ENCODE assay signal across 8 cellular contexts in the genomic region with DNA sequence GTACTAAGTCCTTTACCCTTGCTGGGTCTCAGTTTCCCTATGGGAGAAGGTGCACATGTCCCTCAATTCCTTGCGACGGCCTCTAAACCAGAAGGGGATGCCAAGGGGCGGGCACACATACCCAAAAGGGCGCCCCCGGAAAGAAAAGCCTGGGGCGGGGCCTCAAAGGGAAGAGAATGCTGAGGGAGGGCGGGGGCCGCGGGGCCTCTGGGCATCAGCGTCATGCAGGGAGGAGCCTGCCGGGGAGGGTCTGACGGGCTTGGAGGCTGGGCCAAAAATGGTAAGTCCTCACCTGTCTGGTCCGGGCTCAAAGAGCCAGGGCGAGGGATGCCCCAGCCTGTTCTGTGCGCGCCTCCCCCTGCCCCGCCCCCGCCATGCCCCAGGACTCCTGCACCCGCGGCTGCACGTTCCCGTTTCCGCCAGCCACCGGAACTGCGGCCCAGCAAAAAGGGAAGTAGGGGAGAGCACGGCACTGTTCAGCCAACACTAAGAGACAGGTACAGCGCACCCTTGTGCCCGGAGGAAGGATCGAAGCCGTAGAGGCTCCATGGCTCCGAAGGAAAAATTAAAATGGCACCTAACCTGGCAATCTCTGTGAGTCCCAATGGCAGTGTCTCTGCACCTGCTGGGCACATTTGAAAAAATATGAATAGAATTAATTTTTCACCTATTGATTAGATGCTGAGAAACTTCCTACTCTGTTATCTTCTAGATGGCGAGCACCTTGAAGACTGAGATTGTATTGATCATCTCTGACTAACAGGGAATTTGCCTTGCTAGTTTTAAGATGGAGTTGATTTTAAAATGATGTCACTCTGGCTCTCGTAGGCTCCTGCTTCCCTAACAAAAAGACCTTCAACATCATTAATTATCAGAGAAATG. TPM values are rescaled to one million over a fixed set of nuclear protein-coding genes. Genes with fewer than 3 reads are reported as not detected.
DNase-seq lines count a peak whose midpoint lies in the region; ATAC-seq and TF ChIP-seq lines count a peak whose summit lies in the region.

A gene (minus strand): TSS at position 434 of the 882 bp plus-strand sequence. CDS start 14,976 bp downstream, outside the sequence.

- H3K9me3 ChIP-seq in muscle layer of colon (ENCODE audit: low read length), result no peaks in the 10 kb centered on the region

- peaks cover 28% of the 10 kb centered on the region for H3K4me1 ChIP-seq in muscle layer of colon (ENCODE audit: insufficient read depth, low read length)

- H3K4me3 ChIP-seq in muscle layer of colon (ENCODE audit: low read depth in 1 of 2, low read length in 2 of 2), result peak within 1 kb of the TSS; percentile 80 to 85

- peak within 1 kb of the TSS; percentile 77 for H3K27ac ChIP-seq in muscle layer of colon (ENCODE audit: low read depth, low read length)

- TF ChIP-seq EP300 in Ishikawa (IDR thresholded peaks at IDR 0.05; ENCODE audit: borderline replicate concordance), result peak; percentile 41; the same call in 1 of the 2 replicates

- ATAC-seq in GM21619 (IDR thresholded peaks at IDR 0.05; ENCODE audit: unreplicated experiment), result peak; percentile 98
- ATAC-seq in esophagus mucosa, result peak; percentile 100

- TF ChIP-seq RAD21 in Ishikawa (IDR thresholded peaks at IDR 0.05; ENCODE audit: low read depth), result no peak

- H3K27me3 ChIP-seq in muscle layer of colon (ENCODE audit: control insufficient read depth in 1 of 2, insufficient read depth in 2 of 2, low read length in 2 of 2), result no peaks in the 10 kb centered on the region

- H3K36me3 ChIP-seq in muscle layer of colon (ENCODE audit: insufficient read depth, low read length), result no peaks in the 10 kb centered on the region

- H3K9ac ChIP-seq in muscle layer of colon (ENCODE audit: low read length), result peak within 1 kb of the TSS; percentile 27

- DNase-seq in DMS79 (lab: John Stamatoyannopoulos, UW) (peak; percentile 92), OCI-M1 (lab: John Stamatoyannopoulos, UW) (peak; percentile 96)
- DNase-seq in activated T-cell treated with anti-CD3 and anti-CD28 coated beads, Interleukin-2, amount 50 U/mL, for 1 hour, result peak; percentile 92
- peak; percentile 82 to 87 for DNase-seq in stimulated activated CD8-positive, alpha-beta memory T cell treated with anti-CD3 and anti-CD28 coated beads, Interleukin-7, amount 100 ng/mL, for 1 hour (ENCODE audit: low read depth in 2 of 2)

TF ChIP-seq in Ishikawa, 13 proteins besides CTCF, POLR2A, EP300 and RAD21:
- TF ChIP-seq EGR1 (IDR thresholded peaks at IDR 0.05) (peak; percentile 45; the same call in 1 of the 2 replicates), ZBTB7A (IDR thresholded peaks at IDR 0.05; ENCODE audit: low read depth) (no peak), TEAD4 (IDR thresholded peaks at IDR 0.05) (no peak), NFIC (IDR thresholded peaks at IDR 0.05) (no peak), YY1 (IDR thresholded peaks at IDR 0.05; ENCODE audit: low read depth) (peak; percentile 88), TAF1 (IDR thresholded peaks at IDR 0.05; ENCODE audit: low read depth) (no peak), CREB1 (IDR thresholded peaks at IDR 0.05; ENCODE audit: low read depth) (no peak), TCF12 (IDR thresholded peaks at IDR 0.05; ENCODE audit: low read depth) (peak; percentile 68)
- TF ChIP-seq, protein P1, sequence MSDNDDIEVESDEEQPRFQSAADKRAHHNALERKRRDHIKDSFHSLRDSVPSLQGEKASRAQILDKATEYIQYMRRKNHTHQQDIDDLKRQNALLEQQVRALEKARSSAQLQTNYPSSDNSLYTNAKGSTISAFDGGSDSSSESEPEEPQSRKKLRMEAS (IDR thresholded peaks at IDR 0.05), result peak; percentile 85
- TF ChIP-seq, protein P2, sequence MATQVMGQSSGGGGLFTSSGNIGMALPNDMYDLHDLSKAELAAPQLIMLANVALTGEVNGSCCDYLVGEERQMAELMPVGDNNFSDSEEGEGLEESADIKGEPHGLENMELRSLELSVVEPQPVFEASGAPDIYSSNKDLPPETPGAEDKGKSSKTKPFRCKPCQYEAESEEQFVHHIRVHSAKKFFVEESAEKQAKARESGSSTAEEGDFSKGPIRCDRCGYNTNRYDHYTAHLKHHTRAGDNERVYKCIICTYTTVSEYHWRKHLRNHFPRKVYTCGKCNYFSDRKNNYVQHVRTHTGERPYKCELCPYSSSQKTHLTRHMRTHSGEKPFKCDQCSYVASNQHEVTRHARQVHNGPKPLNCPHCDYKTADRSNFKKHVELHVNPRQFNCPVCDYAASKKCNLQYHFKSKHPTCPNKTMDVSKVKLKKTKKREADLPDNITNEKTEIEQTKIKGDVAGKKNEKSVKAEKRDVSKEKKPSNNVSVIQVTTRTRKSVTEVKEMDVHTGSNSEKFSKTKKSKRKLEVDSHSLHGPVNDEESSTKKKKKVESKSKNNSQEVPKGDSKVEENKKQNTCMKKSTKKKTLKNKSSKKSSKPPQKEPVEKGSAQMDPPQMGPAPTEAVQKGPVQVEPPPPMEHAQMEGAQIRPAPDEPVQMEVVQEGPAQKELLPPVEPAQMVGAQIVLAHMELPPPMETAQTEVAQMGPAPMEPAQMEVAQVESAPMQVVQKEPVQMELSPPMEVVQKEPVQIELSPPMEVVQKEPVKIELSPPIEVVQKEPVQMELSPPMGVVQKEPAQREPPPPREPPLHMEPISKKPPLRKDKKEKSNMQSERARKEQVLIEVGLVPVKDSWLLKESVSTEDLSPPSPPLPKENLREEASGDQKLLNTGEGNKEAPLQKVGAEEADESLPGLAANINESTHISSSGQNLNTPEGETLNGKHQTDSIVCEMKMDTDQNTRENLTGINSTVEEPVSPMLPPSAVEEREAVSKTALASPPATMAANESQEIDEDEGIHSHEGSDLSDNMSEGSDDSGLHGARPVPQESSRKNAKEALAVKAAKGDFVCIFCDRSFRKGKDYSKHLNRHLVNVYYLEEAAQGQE (IDR thresholded peaks at IDR 0.05; ENCODE audit: low read depth), result no peak

RNA-seq across cellular contexts. Expression of the gene that starts here (rescaled TPM):
- 0.80 TPM for total RNA-seq in esophagus mucosa

Comparison
In these comparisons a context has a peak if more than half of its experiments do, and no peak if none do; other contexts are left out.
1. Peak in every context shown above with its lines: DNase-seq, ATAC-seq, H3K4me3 ChIP-seq and H3K27ac ChIP-seq.
2. Peak in ATAC-seq in esophagus mucosa; RNA of the gene not detected or under 1 TPM.